ENCODE assay signal across 16 cellular contexts in the genomic region with DNA sequence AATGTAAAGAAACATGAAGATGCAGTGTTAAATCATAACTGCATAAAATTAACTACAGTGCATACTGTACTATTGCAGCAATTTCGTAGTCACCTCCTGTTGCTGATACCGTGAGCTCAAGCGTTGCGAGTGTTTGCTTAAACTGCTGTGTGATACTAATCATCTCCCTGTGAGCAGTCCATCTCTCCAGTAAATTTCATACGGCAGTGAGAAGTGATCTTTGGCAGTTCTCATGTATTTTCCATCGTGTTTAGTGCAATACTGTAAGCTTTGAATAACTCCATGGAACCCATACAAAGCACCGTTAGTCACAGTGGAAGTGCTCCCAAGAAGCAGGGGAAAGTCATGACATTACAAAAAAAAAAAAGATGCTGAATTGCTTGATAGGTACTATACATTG.
DNase-seq lines count a peak whose midpoint lies in the region; ATAC-seq, FAIRE-seq and TF ChIP-seq lines count a peak whose summit lies in the region.
"Had no signal": no experiment of that assay in that cellular context is flagged by ENCODE, and none has a peak within 500 bp of the region (broad histone marks: within the 10 kb centered on the region; RNA-seq: fewer than 3 reads in every experiment).

No MANE protein-coding gene starts in this region.

- 36% methylated on average over 7 of the region's 7 CpGs for WGBS in K562 (ENCODE audit: insufficient coverage, low coverage, missing lambda C conversion rate)
- WGBS in thyroid gland, 2 donors = 82 to 87% methylated on average over 7 of the region's 7 CpGs

- TF ChIP-seq POLR2A in K562 (conservative IDR thresholded peaks at IDR 0.05) (no peak), thyroid gland (IDR thresholded peaks at IDR 0.05) (no peak)

- ATAC-seq in K562 = no peak
- ATAC-seq in HG03439 (IDR thresholded peaks at IDR 0.05; ENCODE audit: unreplicated experiment) = no peak

- peaks cover 2% of the 10 kb centered on the region for H3F3A ChIP-seq in neural cell (ENCODE audit: insufficient read depth, low read length, poor library complexity, severe bottlenecking)

- TF ChIP-seq RAD21 in K562 (CRISPR knock-in tag; conservative IDR thresholded peaks at IDR 0.05 in 1 of 2, IDR thresholded peaks at IDR 0.05 in 1 of 2) (no peak), neural cell (conservative IDR thresholded peaks at IDR 0.05) (no peak)

- FAIRE-seq in K562 (lab: Jason Lieb, UNC) = no peak

- no peak overlapping the region for H3K27ac ChIP-seq in K562 (ENCODE audit: extremely low read depth, low read depth, low read length)
- H3K27ac ChIP-seq in neural cell (ENCODE audit: low read length) = no peak overlapping the region
- no peak overlapping the region for H3K27ac ChIP-seq in thyroid gland
- H3K27ac ChIP-seq: BLaER1 had no signal

- TF ChIP-seq EP300 in K562 (IDR thresholded peaks at IDR 0.05; ENCODE audit: low read length) (no peak), neural cell (conservative IDR thresholded peaks at IDR 0.05; ENCODE audit: poor library complexity, severe bottlenecking) (peak; percentile 61)

- no peaks in the 10 kb centered on the region for H4K20me1 ChIP-seq in K562 (replicated peaks; ENCODE audit: control insufficient read depth, insufficient read depth, low read length)
- H4K20me1 ChIP-seq in neural cell (ENCODE audit: insufficient read depth) = no peaks in the 10 kb centered on the region
- H4K20me1 ChIP-seq: BLaER1 had no signal

- no TSS peak for BruUV-seq in K562 (replicated peaks; lab: Mats Ljungman, UMichigan)

- no peaks in the 10 kb centered on the region for H3K9me2 ChIP-seq in neural cell (ENCODE audit: insufficient read depth, low read length)

- POLR2A ChIA-PET in K562 (lab: Yijun Ruan, JAX) = no interaction called here

- in situ Hi-C loops in K562 (cut with MboI) = no loop called here

- H3K4me2 ChIP-seq in K562 (ENCODE audit: insufficient read depth, low read length) = no peak overlapping the region
- H3K4me2 ChIP-seq in neural cell (ENCODE audit: low read length) = no peak overlapping the region
- H3K4me2 ChIP-seq: BLaER1 had no signal

- H3K79me2 ChIP-seq in K562 (ENCODE audit: control insufficient read depth, insufficient read depth, low read length) (no peaks in the 10 kb centered on the region), neural cell (replicated peaks; ENCODE audit: insufficient read depth, low read length) (no peaks in the 10 kb centered on the region)

- DNase-seq in NCI-H748 (lab: John Stamatoyannopoulos, UW; ENCODE audit: unreplicated experiment) = peak; percentile 9
- DNase-seq in NCI-H748 treated with DMSO at 0.1 percent for 48 hours (lab: John Stamatoyannopoulos, UW) = no peak
- DNase-seq in NCI-H460 (ENCODE audit: extremely low read depth, low read depth) = peak; percentile 62
- DNase-seq in K562 (ENCODE audit: extremely low read depth in 1 of 4, low spot score in 3 of 4) = no peak
- DNase-seq in thyroid gland = no peak
- no peak for DNase-seq in superior temporal gyrus (ENCODE audit: extremely low spot score)
- DNase-seq: 8988T; CD4-positive, alpha-beta memory T cell; DMS153; DMS79; GDM1; GOT3; H7 had no signal

- TF ChIP-seq CTCF in K562 (IDR thresholded peaks at IDR 0.05 in 2 of 3, conservative IDR thresholded peaks at IDR 0.05 in 1 of 3; ENCODE audit: insufficient read depth in 2 of 3, low read depth in 1 of 3, low read length in 3 of 3) = no peak
- TF ChIP-seq CTCF in neural cell (IDR thresholded peaks at IDR 0.05; ENCODE audit: poor library complexity, severe bottlenecking) = no peak
- TF ChIP-seq CTCF in thyroid gland (IDR thresholded peaks at IDR 0.05) = no peak

- intact Hi-C loops in K562 (cut with micrococcal nuclease) (no loop called here), thyroid gland (cut with DNase I) (no loop called here)

- H3K9me3 ChIP-seq in K562 (replicated peaks; ENCODE audit: control insufficient read depth, insufficient read depth, low read depth, low read length) (no peaks in the 10 kb centered on the region), neural cell (ENCODE audit: low read length) (no peaks in the 10 kb centered on the region), thyroid gland (no peaks in the 10 kb centered on the region)
- H3K9me3 ChIP-seq: BLaER1 had no signal

- no peaks in the 10 kb centered on the region for H3K9me1 ChIP-seq in K562 (ENCODE audit: control insufficient read depth, insufficient read depth, low read length)

- H3K36me3 ChIP-seq in K562 (ENCODE audit: control insufficient read depth, insufficient read depth, low read length) (no peaks in the 10 kb centered on the region), neural cell (ENCODE audit: insufficient read depth, low read length) (no peaks in the 10 kb centered on the region), thyroid gland (no peaks in the 10 kb centered on the region)
- H3K36me3 ChIP-seq: BLaER1 had no signal

- H3K4me3 ChIP-seq in K562 = no peak overlapping the region
- peak overlapping the region; percentile 14 for H3K4me3 ChIP-seq in neural cell (ENCODE audit: low read length)
- H3K4me3 ChIP-seq in thyroid gland (replicated peaks in 1 of 3) = no peak overlapping the region
- H3K4me3 ChIP-seq: BLaER1 had no signal

- H2AFZ ChIP-seq in K562 (ENCODE audit: low read depth, low read length) (no peak overlapping the region), neural cell (ENCODE audit: low read depth, low read length) (no peak overlapping the region)

- H3K4me1 ChIP-seq in K562 (replicated peaks in 1 of 2; ENCODE audit: control insufficient read depth in 2 of 2, insufficient read depth in 2 of 2, low read length in 2 of 2) = no peaks in the 10 kb centered on the region; a peak in 1 of 5 replicates
- H3K4me1 ChIP-seq in thyroid gland = no peaks in the 10 kb centered on the region
- H3K4me1 ChIP-seq: BLaER1 had no signal

- CTCF ChIA-PET in K562 (lab: Yijun Ruan, JAX; ENCODE audit: low intra/inter-chr PET ratio) = no interaction called here

- H3K27me3 ChIP-seq in K562 (ENCODE audit: control insufficient read depth in 2 of 2, insufficient read depth in 2 of 2, low read length in 2 of 2) (no peaks in the 10 kb centered on the region), neural cell (ENCODE audit: insufficient read depth, low read depth, low read length) (no peaks in the 10 kb centered on the region), thyroid gland (no peaks in the 10 kb centered on the region)
- H3K27me3 ChIP-seq: BLaER1 had no signal

- no peak overlapping the region for H3K9ac ChIP-seq in K562 (ENCODE audit: insufficient read depth in 1 of 2, low read depth in 2 of 2, low read length in 2 of 2)
- no peak overlapping the region for H3K9ac ChIP-seq in neural cell (ENCODE audit: low read length)
- H3K9ac ChIP-seq: BLaER1 had no signal

TF ChIP-seq in K562, 482 proteins besides CTCF, POLR2A, EP300 and RAD21 (continues in another document):
- TF ChIP-seq CEBPG (CRISPR knock-in tag; IDR thresholded peaks at IDR 0.05) (no peak), CEBPG (tag; conservative IDR thresholded peaks at IDR 0.05 in 1 of 2, IDR thresholded peaks at IDR 0.05 in 1 of 2) (peak in 1 of 2 experiments; percentile 14; a peak in 1 of 4 replicates), CC2D1A (IDR thresholded peaks at IDR 0.05) (no peak)
- TF ChIP-seq, protein P1, sequence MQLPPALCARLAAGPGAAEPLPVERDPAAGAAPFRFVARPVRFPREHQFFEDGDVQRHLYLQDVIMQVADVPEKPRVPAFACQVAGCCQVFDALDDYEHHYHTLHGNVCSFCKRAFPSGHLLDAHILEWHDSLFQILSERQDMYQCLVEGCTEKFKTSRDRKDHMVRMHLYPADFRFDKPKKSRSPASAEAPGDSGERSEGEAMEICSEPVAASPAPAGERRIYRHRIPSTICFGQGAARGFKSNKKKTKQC (CRISPR knock-in tag; IDR thresholded peaks at IDR 0.05) = no peak

TF ChIP-seq in neural cell, 6 proteins besides CTCF, POLR2A, EP300 and RAD21:
- TF ChIP-seq MXI1 (conservative IDR thresholded peaks at IDR 0.05; ENCODE audit: poor library complexity, severe bottlenecking) (no peak), SMC3 (conservative IDR thresholded peaks at IDR 0.05; ENCODE audit: poor library complexity) (peak; percentile 23), EZH2 (IDR thresholded peaks at IDR 0.05; ENCODE audit: borderline replicate concordance, insufficient read depth, low read length, poor library complexity, severe bottlenecking) (no peak), TAF1 (IDR thresholded peaks at IDR 0.05; ENCODE audit: low read depth) (no peak), POLR2AphosphoS5 (IDR thresholded peaks at IDR 0.05) (peak; percentile 78)
- TF ChIP-seq, protein P2, sequence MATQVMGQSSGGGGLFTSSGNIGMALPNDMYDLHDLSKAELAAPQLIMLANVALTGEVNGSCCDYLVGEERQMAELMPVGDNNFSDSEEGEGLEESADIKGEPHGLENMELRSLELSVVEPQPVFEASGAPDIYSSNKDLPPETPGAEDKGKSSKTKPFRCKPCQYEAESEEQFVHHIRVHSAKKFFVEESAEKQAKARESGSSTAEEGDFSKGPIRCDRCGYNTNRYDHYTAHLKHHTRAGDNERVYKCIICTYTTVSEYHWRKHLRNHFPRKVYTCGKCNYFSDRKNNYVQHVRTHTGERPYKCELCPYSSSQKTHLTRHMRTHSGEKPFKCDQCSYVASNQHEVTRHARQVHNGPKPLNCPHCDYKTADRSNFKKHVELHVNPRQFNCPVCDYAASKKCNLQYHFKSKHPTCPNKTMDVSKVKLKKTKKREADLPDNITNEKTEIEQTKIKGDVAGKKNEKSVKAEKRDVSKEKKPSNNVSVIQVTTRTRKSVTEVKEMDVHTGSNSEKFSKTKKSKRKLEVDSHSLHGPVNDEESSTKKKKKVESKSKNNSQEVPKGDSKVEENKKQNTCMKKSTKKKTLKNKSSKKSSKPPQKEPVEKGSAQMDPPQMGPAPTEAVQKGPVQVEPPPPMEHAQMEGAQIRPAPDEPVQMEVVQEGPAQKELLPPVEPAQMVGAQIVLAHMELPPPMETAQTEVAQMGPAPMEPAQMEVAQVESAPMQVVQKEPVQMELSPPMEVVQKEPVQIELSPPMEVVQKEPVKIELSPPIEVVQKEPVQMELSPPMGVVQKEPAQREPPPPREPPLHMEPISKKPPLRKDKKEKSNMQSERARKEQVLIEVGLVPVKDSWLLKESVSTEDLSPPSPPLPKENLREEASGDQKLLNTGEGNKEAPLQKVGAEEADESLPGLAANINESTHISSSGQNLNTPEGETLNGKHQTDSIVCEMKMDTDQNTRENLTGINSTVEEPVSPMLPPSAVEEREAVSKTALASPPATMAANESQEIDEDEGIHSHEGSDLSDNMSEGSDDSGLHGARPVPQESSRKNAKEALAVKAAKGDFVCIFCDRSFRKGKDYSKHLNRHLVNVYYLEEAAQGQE (IDR thresholded peaks at IDR 0.05; ENCODE audit: borderline replicate concordance) = no peak

Comparison
In these comparisons a context has a peak if more than half of its experiments do, and no peak if none do; other contexts are left out.
1. DNase-seq: peak in NCI-H748 (single experiment) and NCI-H460 (single experiment); none in NCI-H748 treated with DMSO at 0.1 percent for 48 hours (single experiment), K562 (0 of 4), thyroid gland (0 of 2) and superior temporal gyrus (single experiment).